ENCODE assay signal across 17 cellular contexts in genomic region chr5:74122175-74122574, GRCh38.
DNase-seq lines count a peak whose midpoint lies in the region; FAIRE-seq and TF ChIP-seq lines count a peak whose summit lies in the region.
"Had no signal": no experiment of that assay in that cellular context is flagged by ENCODE, and none has a peak within 500 bp of the region (broad histone marks: within the 10 kb centered on the region; RNA-seq: fewer than 3 reads in every experiment).

No MANE protein-coding gene starts in this region.

- TF ChIP-seq POLR2A in endothelial cell of umbilical vein (IDR thresholded peaks at IDR 0.05; ENCODE audit: low read depth, low read length), result no peak

- H3K27me3 ChIP-seq in endothelial cell of umbilical vein (ENCODE audit: control insufficient read depth in 2 of 2, insufficient read depth in 2 of 2, low read length in 2 of 2), result no peaks in the 10 kb centered on the region
- no peaks in the 10 kb centered on the region for H3K27me3 ChIP-seq in CD4-positive, alpha-beta memory T cell (ENCODE audit: insufficient read depth, low read length)
- H3K27me3 ChIP-seq: BLaER1 treated with 17β-estradiol and CSF1 and Interleukin-3, amounts not matched to agents 10 nM and 100 nM; SJSA1 had no signal

- POLR2A ChIA-PET in endothelial cell of umbilical vein (lab: Charles Lee), result no interaction called here
- POLR2A ChIA-PET in CD4-positive, alpha-beta memory T cell (lab: Charles Lee; ENCODE audit: partially characterized antibody), result no interaction called here

- no peaks in the 10 kb centered on the region for H3K9me3 ChIP-seq in endothelial cell of umbilical vein (replicated peaks; ENCODE audit: control insufficient read depth, insufficient read depth, low read length)
- no peaks in the 10 kb centered on the region for H3K9me3 ChIP-seq in CD4-positive, alpha-beta memory T cell (ENCODE audit: control insufficient read depth in 1 of 2, low read length in 2 of 2)
- H3K9me3 ChIP-seq: HAP-1, SJSA1 had no signal

- no peak overlapping the region for H3K27ac ChIP-seq in endothelial cell of umbilical vein (ENCODE audit: insufficient read depth, low read depth, low read length)
- H3K27ac ChIP-seq in CD4-positive, alpha-beta memory T cell (ENCODE audit: low read depth, low read length), result no peak overlapping the region
- H3K27ac ChIP-seq: 22Rv1; BLaER1 treated with 17β-estradiol and CSF1 and Interleukin-3, amounts not matched to agents 10 nM and 100 nM; SJSA1 had no signal

- no peaks in the 10 kb centered on the region for H3K36me3 Mint-ChIP-seq in CD4-positive, alpha-beta memory T cell
- H3K36me3 Mint-ChIP-seq: T-cell had no signal

- no TSS peak for BruUV-seq in endothelial cell of umbilical vein (replicated peaks; lab: Mats Ljungman, UMichigan)

- no peak overlapping the region for H2AFZ ChIP-seq in endothelial cell of umbilical vein (ENCODE audit: low read depth, low read length)

- H3K9ac ChIP-seq in endothelial cell of umbilical vein (replicated peaks; ENCODE audit: extremely low read depth, insufficient read depth, low read length), result no peak overlapping the region
- H3K9ac ChIP-seq: BLaER1 treated with 17β-estradiol and CSF1 and Interleukin-3, amounts not matched to agents 10 nM and 100 nM had no signal

- H3K9me1 ChIP-seq in endothelial cell of umbilical vein (replicated peaks; ENCODE audit: control insufficient read depth, extremely low read depth, insufficient read depth, low read length), result no peaks in the 10 kb centered on the region

- no peak overlapping the region for H3K4me2 ChIP-seq in endothelial cell of umbilical vein (ENCODE audit: insufficient read depth, low read length)

- dilution Hi-C loops in endothelial cell of umbilical vein (cut with MboI; ENCODE audit: extremely low pct_ligation_motif_present, low sequenced_read_pairs), result no loop called here

- H3K4me3 ChIP-seq in endothelial cell of umbilical vein (replicated peaks in 1 of 3; ENCODE audit: insufficient read depth in 1 of 3, low read depth in 1 of 3, low read length in 3 of 3), result no peak overlapping the region
- no peak overlapping the region for H3K4me3 ChIP-seq in CD4-positive, alpha-beta memory T cell (ENCODE audit: low read length in 2 of 2)
- H3K4me3 ChIP-seq: BLaER1 treated with 17β-estradiol and CSF1 and Interleukin-3, amounts not matched to agents 10 nM and 100 nM; HAP-1; SJSA1 had no signal

- no peak for FAIRE-seq in endothelial cell of umbilical vein (lab: Jason Lieb, UNC)

- peaks cover 40% of the 10 kb centered on the region for H3K4me1 ChIP-seq in endothelial cell of umbilical vein (ENCODE audit: control insufficient read depth, extremely low read depth, insufficient read depth, low read length)
- H3K4me1 ChIP-seq in CD4-positive, alpha-beta memory T cell (ENCODE audit: insufficient read depth, low read length), result no peaks in the 10 kb centered on the region
- H3K4me1 ChIP-seq: HAP-1 had no signal

- H3K4me1 Mint-ChIP-seq in CD4-positive, alpha-beta memory T cell, result no peaks in the 10 kb centered on the region
- H3K4me1 Mint-ChIP-seq: T-cell had no signal

- CTCF ChIA-PET in endothelial cell of umbilical vein (lab: Charles Lee), result interaction anchor here (1.8 kb wide), 1 partner anchor 521 kb away, joined by 4 read pairs; no protein-coding TSS in a partner anchor
- CTCF ChIA-PET in CD4-positive, alpha-beta memory T cell (lab: Charles Lee; ENCODE audit: partially characterized antibody), result no interaction called here

- TF ChIP-seq CTCF in endothelial cell of umbilical vein (IDR thresholded peaks at IDR 0.05; ENCODE audit: extremely low read depth in 1 of 2, insufficient read depth in 1 of 2, low read depth in 1 of 2, low read length in 2 of 2), result no peak

- no peaks in the 10 kb centered on the region for H4K20me1 ChIP-seq in endothelial cell of umbilical vein (replicated peaks; ENCODE audit: control insufficient read depth, extremely low read depth, insufficient read depth, low read length)
- H4K20me1 ChIP-seq: BLaER1 treated with 17β-estradiol and CSF1 and Interleukin-3, amounts not matched to agents 10 nM and 100 nM had no signal

- peak in 2 of 3 experiments; percentile 14 to 52 for DNase-seq in NCI-H1417 (lab: John Stamatoyannopoulos, UW)
- DNase-seq in NCI-H1417 treated with DMSO at 0.1 percent for 48 hours (lab: John Stamatoyannopoulos, UW), result no peak
- peak; percentile 44 for DNase-seq in LHCN-M2 (ENCODE audit: low read depth)
- DNase-seq in NCI-H748 treated with DMSO at 0.1 percent for 48 hours (lab: John Stamatoyannopoulos, UW), result peak; percentile 47
- peak; percentile 67 for DNase-seq in endothelial cell of umbilical vein (ENCODE audit: low read depth, low spot score)
- DNase-seq in CD4-positive, alpha-beta memory T cell, result no peak
- no peak for DNase-seq in NK-92 treated with Interleukin-12 subunit alpha and Interleukin-12 subunit beta, amount 100 ng/mL, for 24 hours (lab: John Stamatoyannopoulos, UW)
- no peak for DNase-seq in stimulated activated CD4-positive, alpha-beta T cell treated with anti-CD3 and anti-CD28 coated beads, Interleukin-1b, Interleukin-23, amount 100 ng/mL, for 48 hours
- DNase-seq: IMR-90, NCI-H187, NCI-H2227 treated with DMSO at 0.1 percent for 48 hours, NCI-H524 treated with DMSO at 0.1 percent for 48 hours, T-cell had no signal

- no peak overlapping the region for H3K27ac Mint-ChIP-seq in CD4-positive, alpha-beta memory T cell
- H3K27ac Mint-ChIP-seq: T-cell had no signal

- intact Hi-C loops in endothelial cell of umbilical vein (cut with micrococcal nuclease), result no loop called here
- intact Hi-C loops in CD4-positive, alpha-beta memory T cell (cut with micrococcal nuclease), result no loop called here

- peaks cover 0 to 8% (median under 1%) of the 10 kb centered on the region in 8 donors for H3K9me3 Mint-ChIP-seq in CD4-positive, alpha-beta memory T cell

- no peaks in the 10 kb centered on the region for H3K79me2 ChIP-seq in endothelial cell of umbilical vein (ENCODE audit: control insufficient read depth, insufficient read depth, low read length)

- H3K36me3 ChIP-seq in endothelial cell of umbilical vein (ENCODE audit: control insufficient read depth in 2 of 2, extremely low read depth in 1 of 2, insufficient read depth in 2 of 2, low read length in 2 of 2), result no peaks in the 10 kb centered on the region
- no peaks in the 10 kb centered on the region for H3K36me3 ChIP-seq in CD4-positive, alpha-beta memory T cell (ENCODE audit: insufficient read depth, low read length)
- H3K36me3 ChIP-seq: BLaER1 treated with 17β-estradiol and CSF1 and Interleukin-3, amounts not matched to agents 10 nM and 100 nM; HAP-1; SJSA1 had no signal

- no peak overlapping the region for H3K4me3 Mint-ChIP-seq in CD4-positive, alpha-beta memory T cell
- H3K4me3 Mint-ChIP-seq: T-cell had no signal

- H3K27me3 Mint-ChIP-seq in CD4-positive, alpha-beta memory T cell, result peaks cover 0 to under 1% of the 10 kb centered on the region in 2 donors

TF ChIP-seq in endothelial cell of umbilical vein, 7 proteins besides CTCF, POLR2A, EP300 and RAD21:
- no peak for TF ChIP-seq MAX (IDR thresholded peaks at IDR 0.05; ENCODE audit: insufficient read depth, insufficient read length)
TF ChIP-seq in endothelial cell of umbilical vein: peak in this region for 0.

Comparison
In these comparisons a context has a peak if more than half of its experiments do, and no peak if none do; other contexts are left out.
1. DNase-seq: peak in NCI-H1417 (2 of 3), LHCN-M2 (single experiment), NCI-H748 treated with DMSO at 0.1 percent for 48 hours (single experiment) and endothelial cell of umbilical vein (single experiment); none in NCI-H1417 treated with DMSO at 0.1 percent for 48 hours (single experiment), CD4-positive, alpha-beta memory T cell (0 of 5), NK-92 treated with Interleukin-12 subunit alpha and Interleukin-12 subunit beta, amount 100 ng/mL, for 24 hours (single experiment) and stimulated activated CD4-positive, alpha-beta T cell treated with anti-CD3 and anti-CD28 coated beads, Interleukin-1b, Interleukin-23, amount 100 ng/mL, for 48 hours (single experiment).